ENCODE assay signal across 1 cellular context in genomic region chr6:3285049-3285639, GRCh38.
TF ChIP-seq lines count a peak whose summit lies in the region.

No MANE protein-coding gene starts in this region.

TF ChIP-seq in SK-N-SH treated with all-trans-retinoic acid at 6 μM for 48 hours, 23 proteins besides CTCF, POLR2A, EP300 and RAD21 (continued from another document):
- TF ChIP-seq GLIS3 (CRISPR knock-in tag; IDR thresholded peaks at IDR 0.05) (no peak), ZFP30 (CRISPR knock-in tag; IDR thresholded peaks at IDR 0.05) (no peak), ISL1 (CRISPR knock-in tag; IDR thresholded peaks at IDR 0.05) (no peak), ZNF70 (CRISPR knock-in tag; IDR thresholded peaks at IDR 0.05) (no peak), CSDC2 (CRISPR knock-in tag; IDR thresholded peaks at IDR 0.05) (no peak), OSR1 (CRISPR knock-in tag; IDR thresholded peaks at IDR 0.05) (no peak), SNAI2 (CRISPR knock-in tag; IDR thresholded peaks at IDR 0.05) (no peak), TOX (CRISPR knock-in tag; IDR thresholded peaks at IDR 0.05; ENCODE audit: borderline replicate concordance) (no peak), CREB5 (CRISPR knock-in tag; IDR thresholded peaks at IDR 0.05; ENCODE audit: low read depth) (no peak), ESRRG (CRISPR knock-in tag; IDR thresholded peaks at IDR 0.05) (no peak), BACH2 (CRISPR knock-in tag; IDR thresholded peaks at IDR 0.05; ENCODE audit: borderline replicate concordance) (no peak), ZC3H10 (CRISPR knock-in tag; IDR thresholded peaks at IDR 0.05) (no peak)
